8 cellular contexts compared by ENCODE assay signal in genomic region chr5:100903036-100903887, GRCh38. TPM values are rescaled to one million over a fixed set of nuclear protein-coding genes. Genes with fewer than 3 reads are reported as not detected.
DNase-seq lines count a peak whose midpoint lies in the region; ATAC-seq, FAIRE-seq and TF ChIP-seq lines count a peak whose summit lies in the region.

Gene ST8SIA4 (minus strand): TSS chr5:100903282. CDS start chr5:100902955, 327 bp downstream.

- CTCF ChIA-PET in GM12878 (lab: Yijun Ruan, JAX) = interaction anchor here (0.7 to 13.2 kb wide), 13 partner anchors 9 to 487 kb away, joined by 3 to 232 read pairs (median 18); no protein-coding TSS in a partner anchor

- peak; percentile 94 for DNase-seq in GM12864 (ENCODE audit: low read depth)
- peak; percentile 75 for DNase-seq in NCI-H146 (lab: John Stamatoyannopoulos, UW)
- DNase-seq in T1000 (lab: John Stamatoyannopoulos, UW) = peak; percentile 24
- DNase-seq in GM12878 (ENCODE audit: low read depth, low spot score) = peak; percentile 95
- no peak for DNase-seq in HuH-7 (ENCODE audit: low spot score)

- no peaks in the 10 kb centered on the region for H3K9me3 ChIP-seq in GM12878 (replicated peaks; ENCODE audit: control insufficient read depth, insufficient read depth, low read length)
- H3K9me3 ChIP-seq in iPS-20b (ENCODE audit: insufficient read depth, low read depth, low read length) = no peaks in the 10 kb centered on the region
- no peaks in the 10 kb centered on the region for H3K9me3 ChIP-seq in skeletal muscle satellite cell (replicated peaks; ENCODE audit: low read length)

- H3K4me2 ChIP-seq in GM12878 (ENCODE audit: control insufficient read depth, insufficient read depth) (peak within 1 kb of the TSS; percentile 67), skeletal muscle satellite cell (ENCODE audit: low read length) (peak within 1 kb of the TSS; percentile 96)

- no TSS peak for BruUV-seq in GM12878 (replicated peaks; lab: Mats Ljungman, UMichigan)

- peak in 1 of 2 experiments; percentile 24; a peak in 1 of 4 replicates for TF ChIP-seq EP300 in GM12878 (IDR thresholded peaks at IDR 0.05; ENCODE audit: borderline replicate concordance in 1 of 2, control insufficient read depth in 1 of 2, low read depth in 2 of 2, low read length in 2 of 2)

- peak within 1 kb of the TSS; percentile 98 for H3K27ac ChIP-seq in GM12878 (ENCODE audit: control insufficient read depth, insufficient read depth)
- no peak within 1 kb of the TSS for H3K27ac ChIP-seq in iPS-20b (ENCODE audit: low read length)

- peak; percentile 93 for TF ChIP-seq POLR2A in GM12878 (IDR thresholded peaks at IDR 0.05; ENCODE audit: low read depth, low read length)

- intact Hi-C loops in GM12878 (cut with micrococcal nuclease; ENCODE audit: unreplicated experiment) = loop anchor here (2.0 to 5.0 kb wide), 6 partner anchors 171 to 1976 kb away; partner anchors contain the start of genes CHD1 and FAM174A

- H3K36me3 ChIP-seq in GM12878 (ENCODE audit: control insufficient read depth in 2 of 2, insufficient read depth in 2 of 2, low read length in 1 of 2) = peaks cover 0 to 4% of the 10 kb centered on the region in 2 experiments; a peak in 1 of 4 replicates
- H3K36me3 ChIP-seq in iPS-20b (ENCODE audit: insufficient read depth, low read depth, low read length) = no peaks in the 10 kb centered on the region
- no peaks in the 10 kb centered on the region for H3K36me3 ChIP-seq in skeletal muscle satellite cell (ENCODE audit: insufficient read depth, low read length)

- TF ChIP-seq CTCF in GM12864 (IDR thresholded peaks at IDR 0.05; ENCODE audit: low read depth, low read length, missing control alignments) (no peak), GM12878 (IDR thresholded peaks at IDR 0.05 in 2 of 3, conservative IDR thresholded peaks at IDR 0.05 in 1 of 3; ENCODE audit: control insufficient read depth in 2 of 3, extremely low read depth in 1 of 3, insufficient read depth in 1 of 3, low read depth in 3 of 3, low read length in 3 of 3) (no peak)

- POLR2A ChIA-PET in GM12878 (lab: Charles Lee) = interaction anchor here (0.8 to 6.1 kb wide), 18 partner anchors 9 to 171 kb away, joined by 3 to 96 read pairs (median 10); no protein-coding TSS in a partner anchor

- H3K4me1 ChIP-seq in GM12878 (ENCODE audit: control insufficient read depth, insufficient read depth, low read length) (no peaks in the 10 kb centered on the region), iPS-20b (ENCODE audit: insufficient read depth, low read length) (peaks cover 11% of the 10 kb centered on the region; the same call in 1 of the 2 replicates), skeletal muscle satellite cell (ENCODE audit: control insufficient read depth, insufficient read depth, low read length) (peaks cover 23% of the 10 kb centered on the region)

- H3K27me3 ChIP-seq in GM12878 (replicated peaks in 1 of 2; ENCODE audit: control insufficient read depth in 2 of 2, insufficient read depth in 2 of 2, low read length in 1 of 2) = no peaks in the 10 kb centered on the region
- H3K27me3 ChIP-seq in iPS-20b (ENCODE audit: insufficient read depth, low read length) = peaks cover 67% of the 10 kb centered on the region
- peaks cover 2% of the 10 kb centered on the region for H3K27me3 ChIP-seq in skeletal muscle satellite cell (ENCODE audit: control insufficient read depth, insufficient read depth, low read length)

- H3K9ac ChIP-seq in GM12878 (ENCODE audit: control insufficient read depth, insufficient read depth, low read length) (peak within 1 kb of the TSS; percentile 97), iPS-20b (ENCODE audit: low read depth, low read length) (peak within 1 kb of the TSS; percentile 39; the same call in 1 of the 2 replicates), skeletal muscle satellite cell (ENCODE audit: low read depth, low read length) (peak within 1 kb of the TSS; percentile 73)

- H3K4me3 ChIP-seq in GM12864 (ENCODE audit: low read depth, low read length) = peak within 1 kb of the TSS; percentile 88
- peak within 1 kb of the TSS; percentile 98 for H3K4me3 ChIP-seq in GM12878
- peak within 1 kb of the TSS; percentile 88 for H3K4me3 ChIP-seq in iPS-20b (ENCODE audit: low read length)
- H3K4me3 ChIP-seq in skeletal muscle satellite cell (ENCODE audit: low read length) = peak within 1 kb of the TSS; percentile 76

- WGBS in GM12878 (ENCODE audit: insufficient coverage, insufficient replicate concordance, low lambda C conversion rate, missing lambda C conversion rate) = 3% methylated on average over 45 of the region's 45 CpGs

- in situ Hi-C loops in GM12878 (cut with MboI) = loop anchor here (5.0 kb wide), 1 partner anchor 121 kb away; no protein-coding TSS in a partner anchor

- H2AFZ ChIP-seq in GM12878 (ENCODE audit: control insufficient read depth, low read depth, low read length) = peak within 1 kb of the TSS; percentile 74

- RAD21 ChIA-PET in GM12878 (lab: Charles Lee; ENCODE audit: unreplicated experiment) = interaction anchor here (0.7 to 14.2 kb wide), 20 partner anchors 12 to 487 kb away, joined by 3 to 345 read pairs (median 14); no protein-coding TSS in a partner anchor

- H4K20me1 ChIP-seq in GM12878 (ENCODE audit: control insufficient read depth, insufficient read depth) = no peaks in the 10 kb centered on the region

- FAIRE-seq in GM12878 (lab: Jason Lieb, UNC) = no peak

- SMC1A ChIA-PET in GM12878 (lab: Charles Lee; ENCODE audit: uncharacterized antibody, unreplicated experiment) = interaction anchor here (0.7 to 17.5 kb wide), 20 partner anchors 13 to 280 kb away, joined by 3 to 389 read pairs (median 6); no protein-coding TSS in a partner anchor

- TF ChIP-seq RAD21 in GM12878 (IDR thresholded peaks at IDR 0.05; ENCODE audit: insufficient read depth, low read depth, low read length) = peak; percentile 18; the same call in 1 of the 2 replicates

- peaks cover 86% of the 10 kb centered on the region for H3K79me2 ChIP-seq in GM12878 (ENCODE audit: control insufficient read depth, insufficient read depth, low read length)

- ATAC-seq in HG02678 (IDR thresholded peaks at IDR 0.05; ENCODE audit: unreplicated experiment) (peak; percentile 71), GM12878 (peak; percentile 67)

TF ChIP-seq in GM12878, 131 proteins besides CTCF, POLR2A, EP300 and RAD21 (continues in another document):
- TF ChIP-seq E4F1 (IDR thresholded peaks at IDR 0.05; ENCODE audit: borderline replicate concordance, partially characterized antibody) (no peak), TAF1 (IDR thresholded peaks at IDR 0.05; ENCODE audit: borderline replicate concordance, low read depth, low read length) (peak; percentile 90), E2F8 (IDR thresholded peaks at IDR 0.05; ENCODE audit: low read depth, partially characterized antibody) (no peak), SUZ12 (IDR thresholded peaks at IDR 0.05; ENCODE audit: unreplicated experiment) (no peak)

RNA-seq across cellular contexts. Expression of gene ST8SIA4, which starts in this region (rescaled TPM):
- total RNA-seq in GM12878 (2013; cell fraction: nucleolus; rRNA removed) = 158 and 176 TPM in 2 replicates
- total RNA-seq in GM12878 (2014; rRNA removed) = 16.0 and 20.1 TPM in 2 replicates
- 22.2 and 24.3 TPM in 2 replicates for total RNA-seq in GM12878 (2014; rRNA removed; fragmentation: Illumina TruSeq; extraction: Trizol)
- 29.4 and 30.3 TPM in 2 replicates for total RNA-seq in GM12878 (2021)
- polyA plus RNA-seq in GM12878 (2011; ENCODE audit: low read depth) = 6.6 TPM
- 30.9 and 47.1 TPM in 2 replicates for polyA plus RNA-seq in GM12878 (2011; rRNA removed)
- 11.6 and 12.3 TPM in 2 replicates for polyA plus RNA-seq in GM12878 (2011; cell fraction: cytosol; rRNA removed)
- polyA plus RNA-seq in GM12878 (2011; cell fraction: nucleus; rRNA removed) = 12.6 and 15.7 TPM in 2 replicates
- polyA plus RNA-seq in GM12878 (2012) = 11.4 and 12.2 TPM in 2 replicates
- 11.8 and 15.0 TPM in 2 replicates for polyA plus RNA-seq in GM12878 (2014; fragmentation: Illumina TruSeq; extraction: Trizol)
- 1 to 10 TPM; 4.4 to 7.3 TPM for polyA plus RNA-seq in GM12878 (2014; fragmentation: Nextera tagmentation; extraction: Ambion mirVana)
- 11.5 and 18.8 TPM in 2 replicates for polyA plus RNA-seq in GM12878 (2014; rRNA removed)
- 10 to 100 TPM; 20.3 to 23.2 TPM for polyA plus RNA-seq in GM12878 (2016; fragmentation: Nextera tagmentation; extraction: Ambion mirVana)
- polyA minus RNA-seq in GM12878 (2011; rRNA and poly(A)+ RNA removed) = 50.8 and 52.2 TPM in 2 replicates
- polyA minus RNA-seq in GM12878 (2011; cell fraction: cytosol; rRNA and poly(A)+ RNA removed) = 14.7 and 18.0 TPM in 2 replicates
- 101 and 123 TPM in 2 replicates for polyA minus RNA-seq in GM12878 (2011; cell fraction: nucleus; rRNA and poly(A)+ RNA removed)
- under 0.01 and 0.22 TPM in 2 replicates for total RNA-seq in skeletal muscle satellite cell (2012; rRNA removed)

Comparison
In these comparisons a context has a peak if more than half of its experiments do, and no peak if none do; other contexts are left out.
1. H3K9ac ChIP-seq: peak in every context shown above with its lines; median percentile 97 in GM12878; 73 in skeletal muscle satellite cell; 39 in iPS-20b.